ENCODE assay signal across 20 cellular contexts in genomic region chr1:2097386-2098300, GRCh38. TPM values are rescaled to one million over a fixed set of nuclear protein-coding genes. Genes with fewer than 3 reads are reported as not detected.
DNase-seq lines count a peak whose midpoint lies in the region; ATAC-seq and TF ChIP-seq lines count a peak whose summit lies in the region.
"Had no signal": no experiment of that assay in that cellular context is flagged by ENCODE, and none has a peak within 500 bp of the region (broad histone marks: within the 10 kb centered on the region; RNA-seq: fewer than 3 reads in every experiment).

No MANE protein-coding gene starts in this region.

- H3K27me3 ChIP-seq in endodermal cell (ENCODE audit: control insufficient read depth, insufficient read depth, low read length, poor library complexity, severe bottlenecking), result no peaks in the 10 kb centered on the region
- H3K27me3 ChIP-seq in stomach, result no peaks in the 10 kb centered on the region
- H3K27me3 ChIP-seq: dorsolateral prefrontal cortex, uterus had no signal

- H3K9me3 ChIP-seq in endodermal cell (ENCODE audit: control insufficient read depth, low read length) (peaks cover 6% of the 10 kb centered on the region), stomach (peaks cover 0 to 25% (median 14%) of the 10 kb centered on the region in 4 donors)
- H3K9me3 ChIP-seq: SJCRH30, uterus had no signal

- no peaks in the 10 kb centered on the region for H3K27me3 Mint-ChIP-seq in type B pancreatic cell
- H3K27me3 Mint-ChIP-seq in endodermal cell (ENCODE audit: insufficient read depth), result no peaks in the 10 kb centered on the region
- H3K27me3 Mint-ChIP-seq: CD4-positive, alpha-beta memory T cell had no signal

- TF ChIP-seq CTCF in type B pancreatic cell (conservative IDR thresholded peaks at IDR 0.05), result no peak
- TF ChIP-seq CTCF in endodermal cell (conservative IDR thresholded peaks at IDR 0.05), result no peak
- no peak for TF ChIP-seq CTCF in stomach (IDR thresholded peaks at IDR 0.05)

- peak; percentile 9 for DNase-seq in left ventricle myocardium superior
- no peak for DNase-seq in Right ventricle myocardium superior
- DNase-seq in caudate nucleus (lab: John Stamatoyannopoulos, UW), result peak in 1 of 61 donors; percentile 72
- DNase-seq in kidney tubule cell (ENCODE audit: low spot score), result peak; percentile 74
- DNase-seq in type B pancreatic cell (ENCODE audit: extremely low spot score, unreplicated experiment), result no peak
- no peak for DNase-seq in endodermal cell
- no peak for DNase-seq in stomach
- DNase-seq: activated CD4-positive, alpha-beta T cell treated with anti-CD3 and anti-CD28 coated beads for 4 hours; activated naive CD4-positive, alpha-beta T cell treated with anti-CD3 and anti-CD28 coated beads, Interleukin-2, amount 50 U/mL, for 16 hours; AML-193; CD4-positive, alpha-beta memory T cell; DMS153; NCI-H1694; NCI-H2171; NCI-H524; T-helper 1 cell; uterus had no signal

- WGBS in endodermal cell (ENCODE audit: insufficient coverage in 1 of 2, insufficient read length in 1 of 2), 2 experiments, result 98 to 100% methylated on average over 10 to 26 of the region's 26 CpGs
- 95 to 98% (median 96%) methylated on average over 16 to 26 of the region's 26 CpGs for WGBS in stomach, 5 donors

- peaks cover 14% of the 10 kb centered on the region for H3K36me3 Mint-ChIP-seq in type B pancreatic cell
- peaks cover 43% of the 10 kb centered on the region for H3K36me3 Mint-ChIP-seq in endodermal cell (ENCODE audit: low read depth)

- intact Hi-C loops in left ventricle myocardium superior (cut with micrococcal nuclease) (no loop called here), Right ventricle myocardium superior (cut with DNase I) (no loop called here), stomach (cut with DNase I; ENCODE audit: low total_unique reads) (no loop called here)

- TF ChIP-seq POLR2A in stomach (IDR thresholded peaks at IDR 0.05), result no peak

- no peak overlapping the region for H3K4me3 Mint-ChIP-seq in type B pancreatic cell
- H3K4me3 Mint-ChIP-seq in endodermal cell, result no peak overlapping the region
- H3K4me3 Mint-ChIP-seq: CD4-positive, alpha-beta memory T cell had no signal

- H3K9me3 Mint-ChIP-seq in type B pancreatic cell (peaks cover 6% of the 10 kb centered on the region), endodermal cell (peaks cover 8% of the 10 kb centered on the region)

- peak overlapping the region; percentile 11 for H3K27ac ChIP-seq in caudate nucleus (ENCODE audit: low read depth, low read length)
- no peak overlapping the region for H3K27ac ChIP-seq in endodermal cell (ENCODE audit: low read depth, low read length)
- peak overlapping the region in 1 of 5 donors; percentile 20 for H3K27ac ChIP-seq in stomach
- H3K27ac ChIP-seq: SJCRH30, uterus had no signal

- H3K27ac Mint-ChIP-seq in type B pancreatic cell (peak overlapping the region; percentile 86), endodermal cell (no peak overlapping the region)

- no peak overlapping the region for H3K9ac ChIP-seq in endodermal cell (ENCODE audit: extremely low read depth, low read length, poor library complexity, severe bottlenecking)

- H3K4me3 ChIP-seq in endodermal cell (ENCODE audit: low read length), result no peak overlapping the region
- no peak overlapping the region for H3K4me3 ChIP-seq in stomach
- H3K4me3 ChIP-seq: SJCRH30, uterus had no signal

- ATAC-seq in left ventricle myocardium superior, result no peak
- ATAC-seq in Right ventricle myocardium superior (ENCODE audit: poor library complexity), result no peak
- no peak for ATAC-seq in HG03571 (IDR thresholded peaks at IDR 0.05; ENCODE audit: unreplicated experiment)

- H3K36me3 ChIP-seq in endodermal cell (ENCODE audit: control insufficient read depth, insufficient read depth, low read length) (no peaks in the 10 kb centered on the region), stomach (peaks cover 0 to 20% (median 6%) of the 10 kb centered on the region in 4 donors)
- H3K36me3 ChIP-seq: SJCRH30, uterus had no signal

- H3K4me1 Mint-ChIP-seq in type B pancreatic cell (ENCODE audit: unreplicated experiment) (peaks cover 19% of the 10 kb centered on the region), endodermal cell (no peaks in the 10 kb centered on the region)

- H3K4me1 ChIP-seq in endodermal cell (ENCODE audit: control insufficient read depth, insufficient read depth, low read length) (no peaks in the 10 kb centered on the region), stomach (no peaks in the 10 kb centered on the region)
- H3K4me1 ChIP-seq: SJCRH30, uterus had no signal

- TF ChIP-seq EP300 in stomach (IDR thresholded peaks at IDR 0.05), result no peak

RNA-seq across cellular contexts. Expression of gene PRKCZ, which starts 47.4 kb away (rescaled TPM):
- total RNA-seq in left ventricle myocardium superior, result 20.8 TPM
- total RNA-seq in Right ventricle myocardium superior, result 13.5 TPM
- total RNA-seq in type B pancreatic cell (ENCODE audit: low replicate concordance), result 33.2 and 64.4 TPM in 2 replicates
- 10 to 100 TPM; 49.9 to 68.5 TPM for total RNA-seq in endodermal cell
- 18.0 TPM for polyA plus RNA-seq in endodermal cell (2013, experiment 1 of 2)
- polyA plus RNA-seq in endodermal cell (2013, experiment 2 of 2), result 17.8 TPM
- total RNA-seq in stomach, result 10 to 100 TPM; 11.1 to 55.8 (median 21.3) TPM
- polyA plus RNA-seq in stomach, result 10 to 100 TPM; 23.7 to 38.8 (median 27.3) TPM

Comparison
In these comparisons a context has a peak if more than half of its experiments do, and no peak if none do; other contexts are left out.
1. DNase-seq: peak in left ventricle myocardium superior (single experiment) and kidney tubule cell (single experiment); none in Right ventricle myocardium superior (single experiment), type B pancreatic cell (single experiment), endodermal cell (single experiment) and stomach (single experiment).